In genomic region chr10:99430116-99430450, GRCh38 we compare ENCODE assay signal across 8 cellular contexts. TPM values are rescaled to one million over a fixed set of nuclear protein-coding genes. Genes with fewer than 3 reads are reported as not detected.
DNase-seq lines count a peak whose midpoint lies in the region; ATAC-seq and TF ChIP-seq lines count a peak whose summit lies in the region.

No MANE protein-coding gene starts in this region.

- peak overlapping the region; percentile 95 to 99 (median 98) for H3K27ac Mint-ChIP-seq in brain

- 8% methylated on average over 14 of the region's 14 CpGs for WGBS in urinary bladder

- H3K4me3 ChIP-seq in lower lobe of right lung, result peak overlapping the region; percentile 86
- H3K4me3 ChIP-seq in urinary bladder (ENCODE audit: low read depth, low read length), result peak overlapping the region; percentile 61

- peak overlapping the region; percentile 88 for H3K27ac ChIP-seq in lower lobe of right lung
- peak overlapping the region; percentile 12 for H3K27ac ChIP-seq in urinary bladder (ENCODE audit: low read depth)

- H3K4me1 ChIP-seq in lower lobe of right lung (peaks cover 19% of the 10 kb centered on the region), urinary bladder (ENCODE audit: insufficient read depth) (no peaks in the 10 kb centered on the region)

- ATAC-seq in activated T-cell treated with anti-CD3 and anti-CD28 coated beads, Interleukin-2, amount 50 U/mL, for 4 hours, result peak in 1 of 2 donors; percentile 10
- ATAC-seq in HG03457 (IDR thresholded peaks at IDR 0.05; ENCODE audit: unreplicated experiment) (peak; percentile 2), lower lobe of right lung (peak; percentile 11 to 36), HG03521 (IDR thresholded peaks at IDR 0.05; ENCODE audit: unreplicated experiment) (no peak)

- intact Hi-C loops in lower lobe of right lung (cut with DNase I), result no loop called here

- TF ChIP-seq CTCF in brain (conservative IDR thresholded peaks at IDR 0.05) (no peak), lower lobe of right lung (IDR thresholded peaks at IDR 0.05) (no peak)

- H3K4me3 Mint-ChIP-seq in activated T-cell treated with anti-CD3 and anti-CD28 coated beads, Interleukin-2, amount 50 U/mL, for 4 hours, result peak overlapping the region; percentile 99
- H3K4me3 Mint-ChIP-seq in brain, result peak overlapping the region; percentile 97 to 100 (median 99)

- peaks cover 11% of the 10 kb centered on the region for H3K36me3 ChIP-seq in lower lobe of right lung
- peaks cover 2% of the 10 kb centered on the region for H3K36me3 ChIP-seq in urinary bladder (ENCODE audit: insufficient read depth)

- H3K4me1 Mint-ChIP-seq in activated T-cell treated with anti-CD3 and anti-CD28 coated beads, Interleukin-2, amount 50 U/mL, for 4 hours (ENCODE audit: low read depth), result peaks cover 34% of the 10 kb centered on the region
- peaks cover 61% of the 10 kb centered on the region for H3K4me1 Mint-ChIP-seq in brain

- DNase-seq in activated T-cell treated with anti-CD3 and anti-CD28 coated beads, Interleukin-2, amount 50 U/mL, for 4 hours, result no peak
- no peak for DNase-seq in activated T-cell treated with anti-CD3 and anti-CD28 coated beads, Interleukin-2, amount 50 U/mL, for 1 hour
- no peak for DNase-seq in lower lobe of right lung
- no peak for DNase-seq in NCI-H2107 treated with DMSO at 0.1 percent for 48 hours (lab: John Stamatoyannopoulos, UW; ENCODE audit: unreplicated experiment)

- no peaks in the 10 kb centered on the region for H3K9me3 Mint-ChIP-seq in activated T-cell treated with anti-CD3 and anti-CD28 coated beads, Interleukin-2, amount 50 U/mL, for 4 hours
- peaks cover 0 to 2% (median 0%) of the 10 kb centered on the region in 5 experiments for H3K9me3 Mint-ChIP-seq in brain

- H3K27me3 ChIP-seq in lower lobe of right lung (ENCODE audit: low read depth), result no peaks in the 10 kb centered on the region

- H3K9me3 ChIP-seq in lower lobe of right lung, result no peaks in the 10 kb centered on the region

- peaks cover 8% of the 10 kb centered on the region for H3K36me3 Mint-ChIP-seq in activated T-cell treated with anti-CD3 and anti-CD28 coated beads, Interleukin-2, amount 50 U/mL, for 4 hours (ENCODE audit: insufficient read depth)
- peaks cover 6% of the 10 kb centered on the region for H3K36me3 Mint-ChIP-seq in brain

- no peaks in the 10 kb centered on the region for H3K27me3 Mint-ChIP-seq in activated T-cell treated with anti-CD3 and anti-CD28 coated beads, Interleukin-2, amount 50 U/mL, for 4 hours (ENCODE audit: low read depth)
- H3K27me3 Mint-ChIP-seq in brain, result peaks cover 13% of the 10 kb centered on the region

RNA-seq across cellular contexts. Expression of gene GOT1, which starts 0.3 kb away (rescaled TPM):
- total RNA-seq in activated T-cell treated with anti-CD3 and anti-CD28 coated beads, Interleukin-2, amount 50 U/mL, for 4 hours, result 10 to 100 TPM; 32.0 to 36.0 (median 34.3) TPM
- polyA plus RNA-seq in brain (ENCODE audit: insufficient read depth, low read depth, low replicate concordance) (101 TPM), urinary bladder (23.2 TPM)
- total RNA-seq in lower lobe of right lung (16.9 TPM), urinary bladder (11.6 TPM)
